ENCODE assay signal across 19 cellular contexts in the genomic region with DNA sequence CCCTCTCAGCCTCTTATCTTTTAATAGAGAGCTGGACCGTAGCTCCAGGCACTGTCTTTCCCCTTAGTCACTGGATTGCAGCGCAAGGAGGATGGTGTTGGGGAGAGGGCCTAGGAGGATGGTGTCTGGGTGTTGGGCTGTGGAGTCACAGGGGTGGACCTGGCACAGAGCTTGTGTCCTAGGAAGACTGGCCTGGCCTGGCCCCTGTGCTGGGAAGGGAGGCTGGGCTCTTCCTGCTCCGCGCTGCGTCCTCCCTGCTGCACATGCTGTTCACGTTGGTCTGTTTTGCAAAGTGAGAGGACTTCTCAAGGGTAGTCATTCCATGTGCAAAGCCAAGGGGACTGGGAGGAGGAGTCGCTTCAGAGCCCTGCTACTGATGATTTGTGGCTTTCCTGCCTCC.
DNase-seq lines count a peak whose midpoint lies in the region; ATAC-seq and TF ChIP-seq lines count a peak whose summit lies in the region.
"Had no signal": no experiment of that assay in that cellular context is flagged by ENCODE, and none has a peak within 500 bp of the region (broad histone marks: within the 10 kb centered on the region; RNA-seq: fewer than 3 reads in every experiment).

No MANE protein-coding gene starts in this region.

- no peak overlapping the region for H2BK15ac ChIP-seq in IMR-90 (ENCODE audit: low read depth, low read length)
- H2BK15ac ChIP-seq in mesenchymal stem cell (ENCODE audit: low read depth, poor library complexity, severe bottlenecking) = no peak overlapping the region

- no peak overlapping the region for H2AK9ac ChIP-seq in IMR-90 (replicated peaks; ENCODE audit: low read depth, low read length, poor library complexity)

- no peak overlapping the region for H3K4me3 Mint-ChIP-seq in central memory CD8-positive, alpha-beta T cell
- H3K4me3 Mint-ChIP-seq: activated CD4-positive, alpha-beta T cell treated with anti-CD3 and anti-CD28 coated beads, Interleukin-2, amount 10 ng/mL, durations not matched to agents 24 days and 14 days had no signal

- H3K56ac ChIP-seq in IMR-90 (ENCODE audit: extremely low read depth, insufficient read depth, low read length) = no peak overlapping the region

- H3K18ac ChIP-seq in IMR-90 (ENCODE audit: low read depth, low read length) (no peak overlapping the region), mesenchymal stem cell (ENCODE audit: low read depth in 1 of 2, low read length in 2 of 2) (no peak overlapping the region)

- H3K36me3 ChIP-seq in BE2C (peaks cover 29% of the 10 kb centered on the region), IMR-90 (ENCODE audit: control insufficient read depth, insufficient read depth, low read length) (peaks cover 20% of the 10 kb centered on the region), mesenchymal stem cell (ENCODE audit: control insufficient read depth in 1 of 2, insufficient read depth in 2 of 2, low read depth in 1 of 2, low read length in 2 of 2) (peaks cover 30 to 49% of the 10 kb centered on the region in 2 experiments)

- H3K27me3 ChIP-seq in BE2C (no peaks in the 10 kb centered on the region), IMR-90 (ENCODE audit: control insufficient read depth, insufficient read depth, low read length) (no peaks in the 10 kb centered on the region), mesenchymal stem cell (ENCODE audit: control insufficient read depth in 1 of 2, insufficient read depth in 1 of 2, low read length in 2 of 2) (no peaks in the 10 kb centered on the region)
- H3K27me3 ChIP-seq: adrenal gland, right lobe of liver had no signal

- H3K4me2 ChIP-seq in IMR-90 (ENCODE audit: low read depth, low read length) (no peak overlapping the region), mesenchymal stem cell (ENCODE audit: low read length, poor library complexity, severe bottlenecking) (no peak overlapping the region)

- H3K79me1 ChIP-seq in IMR-90 (ENCODE audit: low read depth in 1 of 2, low read length in 2 of 2) (peaks cover 17 to 51% of the 10 kb centered on the region in 2 experiments), mesenchymal stem cell (replicated peaks; ENCODE audit: low read length, poor library complexity, severe bottlenecking) (peaks cover 39% of the 10 kb centered on the region)

- H3K4me1 ChIP-seq in BE2C (peaks cover 28% of the 10 kb centered on the region), IMR-90 (ENCODE audit: control insufficient read depth, insufficient read depth, low read length) (peaks cover 2% of the 10 kb centered on the region), mesenchymal stem cell (ENCODE audit: control insufficient read depth, insufficient read depth, low read depth, low read length) (peaks cover 26% of the 10 kb centered on the region)

- TF ChIP-seq RAD21 in IMR-90 (IDR thresholded peaks at IDR 0.05; ENCODE audit: low read length) = no peak

- no peaks in the 10 kb centered on the region for H3K9me3 ChIP-seq in BE2C
- no peaks in the 10 kb centered on the region for H3K9me3 ChIP-seq in IMR-90 (ENCODE audit: control insufficient read depth, insufficient read depth, low read length)
- H3K9me3 ChIP-seq in mesenchymal stem cell (ENCODE audit: control insufficient read depth, low read length) = no peaks in the 10 kb centered on the region
- H3K9me3 ChIP-seq: adrenal gland, right lobe of liver had no signal

- H2BK5ac ChIP-seq in IMR-90 (ENCODE audit: low read depth, low read length, poor library complexity, severe bottlenecking) (no peak overlapping the region), mesenchymal stem cell (ENCODE audit: low read depth, low read length, poor library complexity, severe bottlenecking) (no peak overlapping the region)

- WGBS in IMR-90 (ENCODE audit: extremely low coverage in 2 of 2, insufficient read length in 1 of 2), 2 experiments = 75% methylated on average over 1 of the region's 7 CpGs; no CpG with 5 or more reads in 1 of the 2 experiments
- 78% methylated on average over 7 of the region's 7 CpGs for WGBS in mesenchymal stem cell

- H4K20me1 ChIP-seq in IMR-90 (ENCODE audit: insufficient read depth, low read length) = peaks cover 17% of the 10 kb centered on the region

- H2AK5ac ChIP-seq in IMR-90 (ENCODE audit: low read depth, low read length) (no peak overlapping the region), mesenchymal stem cell (ENCODE audit: low read length, severe bottlenecking) (no peak overlapping the region)

- intact Hi-C loops in IMR-90 (cut with micrococcal nuclease) = no loop called here

- H3K9me1 ChIP-seq in IMR-90 (ENCODE audit: insufficient read depth, low read length) = peaks cover 10% of the 10 kb centered on the region

- peak overlapping the region; percentile 51 for H3K27ac Mint-ChIP-seq in central memory CD8-positive, alpha-beta T cell (ENCODE audit: low read depth)
- H3K27ac Mint-ChIP-seq: activated CD4-positive, alpha-beta T cell treated with anti-CD3 and anti-CD28 coated beads, Interleukin-2, amount 10 ng/mL, durations not matched to agents 24 days and 14 days had no signal

- ATAC-seq in IMR-90 (ENCODE audit: low read depth) (peak; percentile 49), HG03571 (IDR thresholded peaks at IDR 0.05; ENCODE audit: unreplicated experiment) (no peak)
- ATAC-seq in central memory CD8-positive, alpha-beta T cell (replicated peaks; ENCODE audit: extremely low read depth, poor library complexity, severe bottlenecking) = no peak
- ATAC-seq: right lobe of liver had no signal

- H3K27me3 Mint-ChIP-seq in central memory CD8-positive, alpha-beta T cell = no peaks in the 10 kb centered on the region
- H3K27me3 Mint-ChIP-seq: activated CD4-positive, alpha-beta T cell treated with anti-CD3 and anti-CD28 coated beads, Interleukin-2, amount 10 ng/mL, durations not matched to agents 24 days and 14 days had no signal

- no peak overlapping the region for H3K14ac ChIP-seq in IMR-90 (replicated peaks; ENCODE audit: low read depth, low read length)
- no peak overlapping the region for H3K14ac ChIP-seq in mesenchymal stem cell (ENCODE audit: low read length in 2 of 2)

- H3K23ac ChIP-seq in IMR-90 (ENCODE audit: low read depth, low read length) = no peak overlapping the region
- no peak overlapping the region for H3K23ac ChIP-seq in mesenchymal stem cell (ENCODE audit: low read length in 2 of 2)

- H2BK20ac ChIP-seq in IMR-90 (ENCODE audit: low read depth, low read length) = no peak overlapping the region

- H4K8ac ChIP-seq in IMR-90 (ENCODE audit: low read depth in 2 of 2, low read length in 2 of 2) (no peak overlapping the region), mesenchymal stem cell (ENCODE audit: low read length) (peak overlapping the region; percentile 69)

- no peak overlapping the region for H3K27ac ChIP-seq in IMR-90 (ENCODE audit: insufficient read depth, low read length)
- H3K27ac ChIP-seq in mesenchymal stem cell (ENCODE audit: low read length, poor library complexity, severe bottlenecking) = no peak overlapping the region
- H3K27ac ChIP-seq: right lobe of liver had no signal

- dilution Hi-C loops in IMR-90 (cut with HindIII; ENCODE audit: low sequenced_read_pairs, unreplicated experiment) = no loop called here

- no TSS peak for BruUV-seq in IMR-90 (replicated peaks; lab: Mats Ljungman, UMichigan)

- TF ChIP-seq POLR2A in IMR-90 (IDR thresholded peaks at IDR 0.05; ENCODE audit: low read depth, low read length) = no peak

- H3K4me3 ChIP-seq in BE2C (ENCODE audit: low read depth, low read length) (no peak overlapping the region), IMR-90 (ENCODE audit: insufficient read depth, low read depth, low read length) (no peak overlapping the region), mesenchymal stem cell (ENCODE audit: insufficient read depth in 1 of 2, low read depth in 1 of 2, low read length in 2 of 2) (no peak overlapping the region), foreskin fibroblast (ENCODE audit: low read depth in 1 of 2, low read length in 2 of 2) (no peak overlapping the region)
- H3K4me3 ChIP-seq: adrenal gland, right lobe of liver had no signal

- no peak overlapping the region for H2AFZ ChIP-seq in IMR-90 (replicated peaks; ENCODE audit: low read length, poor library complexity)
- no peak overlapping the region for H2AFZ ChIP-seq in mesenchymal stem cell (ENCODE audit: low read depth, low read length)

- H2BK12ac ChIP-seq in mesenchymal stem cell (ENCODE audit: low read length in 2 of 2) = no peak overlapping the region

- POLR2A ChIA-PET in IMR-90 (lab: Charles Lee; ENCODE audit: unreplicated experiment) = no interaction called here

- DNase-seq in BE2C (peak; percentile 65), IMR-90 (peak; percentile 16), mesenchymal stem cell (no peak), H4 (ENCODE audit: low spot score) (no peak), foreskin fibroblast (no peak), NCI-H2107 (lab: John Stamatoyannopoulos, UW) (no peak)
- no peak for DNase-seq in central memory CD8-positive, alpha-beta T cell (ENCODE audit: low spot score in 2 of 2)
- DNase-seq: activated CD4-positive, alpha-beta T cell treated with anti-CD3 and anti-CD28 coated beads, Interleukin-2, amount 10 ng/mL, durations not matched to agents 24 days and 14 days; activated T-cell treated with anti-CD3 and anti-CD28 coated beads, Interleukin-2, amount 50 U/mL, for 1 hour; adrenal gland; HCEC 1CT; Kasumi-1; NCI-H1417; NK-92 treated with Interleukin-12 subunit alpha and Interleukin-12 subunit beta, amount 100 ng/mL, for 24 hours; right lobe of liver; SIG-M5; stimulated activated CD4-positive, alpha-beta T cell treated with anti-CD3 and anti-CD28 coated beads, Interleukin-1b, Interleukin-23, amount 100 ng/mL, for 48 hours; T1000 had no signal

- no peaks in the 10 kb centered on the region for H3K9me3 Mint-ChIP-seq in central memory CD8-positive, alpha-beta T cell
- H3K9me3 Mint-ChIP-seq: activated CD4-positive, alpha-beta T cell treated with anti-CD3 and anti-CD28 coated beads, Interleukin-2, amount 10 ng/mL, durations not matched to agents 24 days and 14 days had no signal

- H3K4ac ChIP-seq in IMR-90 (ENCODE audit: low read depth, low read length) (no peak overlapping the region), mesenchymal stem cell (ENCODE audit: low read depth in 1 of 2, low read length in 2 of 2) (no peak overlapping the region)

- TF ChIP-seq CTCF in BE2C (IDR thresholded peaks at IDR 0.05; ENCODE audit: low read depth, low read length) (no peak), IMR-90 (conservative IDR thresholded peaks at IDR 0.05; ENCODE audit: low read depth, low read length) (no peak), foreskin fibroblast (IDR thresholded peaks at IDR 0.05; ENCODE audit: low read depth, low read length) (no peak)

- H3K9ac ChIP-seq in IMR-90 (ENCODE audit: low read depth, low read length) (no peak overlapping the region), mesenchymal stem cell (ENCODE audit: low read length) (no peak overlapping the region)

- peaks cover 25% of the 10 kb centered on the region for H3K4me1 Mint-ChIP-seq in central memory CD8-positive, alpha-beta T cell

- H3K36me3 Mint-ChIP-seq in central memory CD8-positive, alpha-beta T cell (ENCODE audit: insufficient read depth) = peaks cover 45% of the 10 kb centered on the region

- in situ Hi-C loops in IMR-90 (cut with MboI; ENCODE audit: low sequenced_read_pairs) = no loop called here

- H4K91ac ChIP-seq in IMR-90 (ENCODE audit: insufficient read depth, low read depth, low read length) (no peak overlapping the region), mesenchymal stem cell (ENCODE audit: low read length) (no peak overlapping the region)

- CTCF ChIA-PET in IMR-90 (lab: Yijun Ruan, JAX) = no interaction called here

- no peak overlapping the region for H2BK120ac ChIP-seq in IMR-90 (ENCODE audit: low read depth, low read length)
- no peak overlapping the region for H2BK120ac ChIP-seq in mesenchymal stem cell (ENCODE audit: low read depth, low read length)

- no peak overlapping the region for H4K5ac ChIP-seq in IMR-90 (ENCODE audit: low read depth, low read length)

Comparison
In these comparisons a context has a peak if more than half of its experiments do, and no peak if none do; other contexts are left out.
1. DNase-seq: peak in BE2C (single experiment) and IMR-90 (single experiment); none in central memory CD8-positive, alpha-beta T cell (0 of 2), mesenchymal stem cell (single experiment), H4 (single experiment), foreskin fibroblast (0 of 2) and NCI-H2107 (single experiment).